23 cellular contexts compared by ENCODE assay signal in the genomic region with DNA sequence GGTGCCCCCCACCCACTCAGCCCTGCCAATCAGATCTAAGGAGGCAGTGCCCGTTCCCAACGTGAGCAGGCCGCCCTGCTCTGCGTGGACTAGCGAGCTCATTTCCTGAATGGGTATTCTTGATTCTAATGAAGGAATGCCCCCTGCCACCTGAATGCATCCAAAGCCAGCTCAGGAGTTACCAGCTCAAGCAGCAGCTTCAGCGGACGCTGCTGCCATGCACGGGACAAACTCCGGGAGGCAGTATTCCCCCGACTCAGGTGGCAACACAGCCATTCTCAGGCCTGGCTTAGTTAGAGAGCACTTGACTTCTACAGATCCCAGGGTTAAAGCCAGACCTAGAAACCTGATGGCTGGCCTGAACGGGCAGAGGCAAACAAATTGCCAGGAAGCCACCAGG. TPM values are rescaled to one million over a fixed set of nuclear protein-coding genes. Genes with fewer than 3 reads are reported as not detected.
DNase-seq lines count a peak whose midpoint lies in the region; ATAC-seq and TF ChIP-seq lines count a peak whose summit lies in the region.
"Had no signal": no experiment of that assay in that cellular context is flagged by ENCODE, and none has a peak within 500 bp of the region (broad histone marks: within the 10 kb centered on the region; RNA-seq: fewer than 3 reads in every experiment).

No MANE protein-coding gene starts in this region.

- no peak overlapping the region for H3K27ac ChIP-seq in CD4-positive, alpha-beta memory T cell (ENCODE audit: low read depth, low read length)
- H3K27ac ChIP-seq: colonic mucosa, left ventricle myocardium inferior, psoas muscle had no signal

- intact Hi-C loops in CD4-positive, alpha-beta memory T cell (cut with micrococcal nuclease): no loop called here

- peak; percentile 4 for DNase-seq in NCI-H69 (lab: John Stamatoyannopoulos, UW)
- no peak for DNase-seq in cardiac fibroblast (ENCODE audit: low read depth in 2 of 2)
- DNase-seq in type B pancreatic cell (ENCODE audit: extremely low spot score, unreplicated experiment): no peak
- DNase-seq in NCI-H2081 (lab: John Stamatoyannopoulos, UW): no peak
- no peak for DNase-seq in CD4-positive, alpha-beta memory T cell
- DNase-seq: activated CD4-positive, CD25-positive, alpha-beta regulatory T cell treated with anti-CD3 and anti-CD28 coated beads, Interleukin-2, amount 50 U/mL, for 72 hours; colonic mucosa; DMS79 treated with DMSO at 0.1 percent for 48 hours; head of caudate nucleus; KBM-7; left ventricle myocardium inferior; NCI-H1048; NCI-H2029; psoas muscle; RPMI8226; small intestine; stimulated activated CD4-positive, alpha-beta T cell treated with anti-CD3 and anti-CD28 coated beads, Interleukin-2, amount 100 ng/mL, for 48 hours; stimulated activated naive CD4-positive, alpha-beta T cell treated with Interleukin-2 at 50 U/mL for 16 hours; T-helper 9 cell had no signal

- peaks cover 34% of the 10 kb centered on the region for H3K36me3 Mint-ChIP-seq in type B pancreatic cell
- peaks cover 48 to 89% of the 10 kb centered on the region in 2 donors for H3K36me3 Mint-ChIP-seq in CD4-positive, alpha-beta memory T cell

- CTCF ChIA-PET in CD4-positive, alpha-beta memory T cell (lab: Charles Lee; ENCODE audit: partially characterized antibody): interaction anchor here (0.9 to 1.4 kb wide), 3 partner anchors 11 to 71 kb away, joined by 3 to 4 read pairs (median 3); no protein-coding TSS in a partner anchor

- no peak overlapping the region for H3K4me3 Mint-ChIP-seq in type B pancreatic cell
- H3K4me3 Mint-ChIP-seq in CD4-positive, alpha-beta memory T cell: no peak overlapping the region
- H3K4me3 Mint-ChIP-seq: neural crest cell had no signal

- H3K36me3 ChIP-seq in CD4-positive, alpha-beta memory T cell (ENCODE audit: insufficient read depth, low read length): peaks cover 79% of the 10 kb centered on the region

- no peak overlapping the region for H3K27ac Mint-ChIP-seq in type B pancreatic cell
- no peak overlapping the region for H3K27ac Mint-ChIP-seq in CD4-positive, alpha-beta memory T cell
- H3K27ac Mint-ChIP-seq: activated naive CD4-positive, alpha-beta T cell treated with anti-CD3 and anti-CD28 coated beads, Interleukin-2, amount 50 U/mL, for 72 hours had no signal

- TF ChIP-seq CTCF in GM12874 (IDR thresholded peaks at IDR 0.05; ENCODE audit: insufficient read depth, low read depth, low read length) (peak; percentile 13; the same call in 1 of the 2 replicates), cardiac fibroblast (IDR thresholded peaks at IDR 0.05; ENCODE audit: low read depth, low read length) (peak; percentile 6), type B pancreatic cell (conservative IDR thresholded peaks at IDR 0.05) (peak; percentile 35)

- H3K27me3 ChIP-seq in CD4-positive, alpha-beta memory T cell (ENCODE audit: insufficient read depth, low read length): no peaks in the 10 kb centered on the region
- H3K27me3 ChIP-seq: colonic mucosa had no signal

- no peak for ATAC-seq in HG03457 (IDR thresholded peaks at IDR 0.05; ENCODE audit: unreplicated experiment)
- ATAC-seq: activated naive CD4-positive, alpha-beta T cell treated with anti-CD3 and anti-CD28 coated beads, Interleukin-2, amount 50 U/mL, for 72 hours had no signal

- H3K4me1 Mint-ChIP-seq in type B pancreatic cell (ENCODE audit: unreplicated experiment): no peaks in the 10 kb centered on the region
- peaks cover 0 to 4% (median 0%) of the 10 kb centered on the region in 4 donors for H3K4me1 Mint-ChIP-seq in CD4-positive, alpha-beta memory T cell
- H3K4me1 Mint-ChIP-seq: neural crest cell had no signal

- H3K9me3 ChIP-seq in CD4-positive, alpha-beta memory T cell (ENCODE audit: control insufficient read depth in 1 of 2, low read length in 2 of 2): no peaks in the 10 kb centered on the region
- H3K9me3 ChIP-seq: colonic mucosa, left ventricle myocardium inferior, psoas muscle had no signal

- no peaks in the 10 kb centered on the region for H3K27me3 Mint-ChIP-seq in type B pancreatic cell
- H3K27me3 Mint-ChIP-seq in CD4-positive, alpha-beta memory T cell: no peaks in the 10 kb centered on the region

- H3K9me3 Mint-ChIP-seq in type B pancreatic cell: no peaks in the 10 kb centered on the region
- no peaks in the 10 kb centered on the region for H3K9me3 Mint-ChIP-seq in CD4-positive, alpha-beta memory T cell
- H3K9me3 Mint-ChIP-seq: activated naive CD4-positive, alpha-beta T cell treated with anti-CD3 and anti-CD28 coated beads, Interleukin-2, amount 50 U/mL, for 72 hours; neural crest cell had no signal

- POLR2A ChIA-PET in CD4-positive, alpha-beta memory T cell (lab: Charles Lee; ENCODE audit: partially characterized antibody): interaction anchor here (0.6 kb wide), 1 partner anchor 396 kb away, joined by 3 read pairs; no protein-coding TSS in a partner anchor

- no peaks in the 10 kb centered on the region for H3K4me1 ChIP-seq in CD4-positive, alpha-beta memory T cell (ENCODE audit: insufficient read depth, low read length)
- H3K4me1 ChIP-seq: colonic mucosa, psoas muscle had no signal

- no peak overlapping the region for H3K4me3 ChIP-seq in cardiac fibroblast (replicated peaks in 1 of 2; ENCODE audit: low read depth in 2 of 2, low read length in 2 of 2)
- H3K4me3 ChIP-seq in CD4-positive, alpha-beta memory T cell (ENCODE audit: low read length in 2 of 2): no peak overlapping the region
- H3K4me3 ChIP-seq: colonic mucosa, left ventricle myocardium inferior, psoas muscle had no signal

RNA-seq across cellular contexts. Expression of gene PSAP, which starts 25.8 kb away (rescaled TPM):
- 487 and 577 TPM in 2 replicates for total RNA-seq in type B pancreatic cell (ENCODE audit: low replicate concordance)
- total RNA-seq in CD4-positive, alpha-beta memory T cell: 100 to 1,000 TPM; 248 to 257 TPM
- 100 to 1,000 TPM; 392 to 611 TPM for polyA plus RNA-seq in CD4-positive, alpha-beta memory T cell

RNA-seq across cellular contexts. Expression of gene VSIR, which starts 51.9 kb away (rescaled TPM):
- total RNA-seq in type B pancreatic cell (ENCODE audit: low replicate concordance): 47.0 and 82.1 TPM in 2 replicates
- 10 to 100 TPM; 97.8 to 98.4 TPM for total RNA-seq in CD4-positive, alpha-beta memory T cell
- 100 to 1,000 TPM; 350 to 372 TPM for polyA plus RNA-seq in CD4-positive, alpha-beta memory T cell
- total RNA-seq: neural crest cell had no signal
